In genomic region chr21:45464309-45464708, GRCh38 we compare ENCODE assay signal across 1 cellular context.
TF ChIP-seq lines count a peak whose summit lies in the region.

No MANE protein-coding gene starts in this region.

TF ChIP-seq in GM23338, 12 proteins besides CTCF, POLR2A, EP300 and RAD21 (continued from another document):
- TF ChIP-seq ZNF462 (CRISPR knock-in tag; IDR thresholded peaks at IDR 0.05) (no peak), JUNB (IDR thresholded peaks at IDR 0.05; ENCODE audit: unreplicated experiment) (no peak), ETS1 (IDR thresholded peaks at IDR 0.05) (no peak), STAT1 (IDR thresholded peaks at IDR 0.05; ENCODE audit: unreplicated experiment) (no peak)
